Comparison of ENCODE assay signal across 23 cellular contexts in the genomic region with DNA sequence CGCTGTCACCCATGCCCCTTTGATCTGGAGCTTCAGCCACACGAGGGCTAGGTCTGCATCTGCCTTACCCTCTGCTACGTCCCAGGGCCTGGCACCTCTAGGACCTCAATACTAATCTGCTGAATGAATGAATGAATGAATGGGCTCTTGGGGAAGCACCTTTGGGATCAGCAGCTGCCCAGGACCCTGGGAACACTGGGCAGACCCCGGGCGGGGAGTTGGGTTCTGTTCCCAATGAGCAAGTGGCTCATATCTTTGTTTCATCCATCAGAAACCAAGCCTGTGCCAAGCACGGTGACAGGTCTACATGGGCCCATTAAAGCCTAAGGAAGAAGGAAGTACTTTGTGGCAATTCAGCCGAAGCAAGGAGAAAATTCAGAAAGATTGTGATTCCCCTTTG. TPM values are rescaled to one million over a fixed set of nuclear protein-coding genes. Genes with fewer than 3 reads are reported as not detected.
DNase-seq lines count a peak whose midpoint lies in the region; ATAC-seq and TF ChIP-seq lines count a peak whose summit lies in the region.
"Had no signal": no experiment of that assay in that cellular context is flagged by ENCODE, and none has a peak within 500 bp of the region (broad histone marks: within the 10 kb centered on the region; RNA-seq: fewer than 3 reads in every experiment).

No MANE protein-coding gene starts in this region.

- no peaks in the 10 kb centered on the region for H3K4me1 Mint-ChIP-seq in endodermal cell
- peaks cover 10% of the 10 kb centered on the region for H3K4me1 Mint-ChIP-seq in activated T-helper 1 cell treated with anti-CD3 and anti-CD28 coated beads, Interleukin-12 subunit alpha, Interleukin-12 subunit beta, Interleukin-2, Interleukin-4 antibody, amounts not matched to agents 30 ng/mL and 10 ng/mL and 1 ng/mL, durations not matched to agents 14 hours and 24 hours and 36 hours (ENCODE audit: low read depth)

- H3K9ac ChIP-seq in endodermal cell (ENCODE audit: extremely low read depth, low read length, poor library complexity, severe bottlenecking), result no peak overlapping the region

- H3K4me1 ChIP-seq in endodermal cell (ENCODE audit: control insufficient read depth, insufficient read depth, low read length) (no peaks in the 10 kb centered on the region), ovary (ENCODE audit: insufficient read depth) (peaks cover 21% of the 10 kb centered on the region), uterus (peaks cover 0 to 12% of the 10 kb centered on the region in 2 donors)

- no peak overlapping the region for H3K27ac ChIP-seq in endodermal cell (ENCODE audit: low read depth, low read length)
- H3K27ac ChIP-seq in ovary, result no peak overlapping the region
- no peak overlapping the region for H3K27ac ChIP-seq in uterus
- H3K27ac ChIP-seq: C4-2B, Peyer's patch had no signal

- intact Hi-C loops in left ventricle myocardium superior (cut with micrococcal nuclease) (no loop called here), Right ventricle myocardium inferior (cut with DNase I) (no loop called here), ovary (cut with DNase I) (no loop called here), uterus (cut with DNase I; ENCODE audit: low total_unique reads) (no loop called here)
- intact Hi-C loops in activated T-helper 1 cell treated with anti-CD3 and anti-CD28 coated beads, Interleukin-12 subunit alpha, Interleukin-12 subunit beta, Interleukin-2, Interleukin-4 antibody, amounts not matched to agents 30 ng/mL and 10 ng/mL and 1 ng/mL, durations not matched to agents 14 hours and 24 hours and 36 hours (cut with micrococcal nuclease), result no loop called here

- no peak overlapping the region for H3K4me3 Mint-ChIP-seq in endodermal cell
- H3K4me3 Mint-ChIP-seq in activated T-helper 1 cell treated with anti-CD3 and anti-CD28 coated beads, Interleukin-12 subunit alpha, Interleukin-12 subunit beta, Interleukin-2, Interleukin-4 antibody, amounts not matched to agents 30 ng/mL and 10 ng/mL and 1 ng/mL, durations not matched to agents 14 hours and 24 hours and 36 hours, result no peak overlapping the region
- H3K4me3 Mint-ChIP-seq: HFFc6 had no signal

- H3K4me3 ChIP-seq in endodermal cell (ENCODE audit: low read length) (no peak overlapping the region), ovary (no peak overlapping the region), uterus (no peak overlapping the region)
- H3K4me3 ChIP-seq: Peyer's patch had no signal

- no peak for TF ChIP-seq EP300 in ovary (IDR thresholded peaks at IDR 0.05)

- H3K9me3 ChIP-seq in endodermal cell (ENCODE audit: control insufficient read depth, low read length), result no peaks in the 10 kb centered on the region
- H3K9me3 ChIP-seq in ovary, result no peaks in the 10 kb centered on the region
- no peaks in the 10 kb centered on the region for H3K9me3 ChIP-seq in uterus
- H3K9me3 ChIP-seq: Peyer's patch had no signal

- WGBS in endodermal cell (ENCODE audit: insufficient coverage in 1 of 2, insufficient read length in 1 of 2), 2 experiments, result 82 to 86% methylated on average over 6 to 7 of the region's 7 CpGs
- WGBS in ovary, 3 donors, result 82 to 90% (median 87%) methylated on average over 7 of the region's 7 CpGs

- H3K36me3 Mint-ChIP-seq in endodermal cell (ENCODE audit: low read depth), result no peaks in the 10 kb centered on the region
- no peaks in the 10 kb centered on the region for H3K36me3 Mint-ChIP-seq in activated T-helper 1 cell treated with anti-CD3 and anti-CD28 coated beads, Interleukin-12 subunit alpha, Interleukin-12 subunit beta, Interleukin-2, Interleukin-4 antibody, amounts not matched to agents 30 ng/mL and 10 ng/mL and 1 ng/mL, durations not matched to agents 14 hours and 24 hours and 36 hours (ENCODE audit: low read depth)

- ATAC-seq in left ventricle myocardium superior (no peak), Right ventricle myocardium inferior (no peak), GM19324 (IDR thresholded peaks at IDR 0.05; ENCODE audit: low FRiP score, unreplicated experiment) (no peak)
- ATAC-seq: HepG2 had no signal

- no peaks in the 10 kb centered on the region for H3K9me3 Mint-ChIP-seq in endodermal cell
- H3K9me3 Mint-ChIP-seq in activated T-helper 1 cell treated with anti-CD3 and anti-CD28 coated beads, Interleukin-12 subunit alpha, Interleukin-12 subunit beta, Interleukin-2, Interleukin-4 antibody, amounts not matched to agents 30 ng/mL and 10 ng/mL and 1 ng/mL, durations not matched to agents 14 hours and 24 hours and 36 hours, result no peaks in the 10 kb centered on the region
- H3K9me3 Mint-ChIP-seq: HFFc6 had no signal

- H3K27me3 ChIP-seq in endodermal cell (ENCODE audit: control insufficient read depth, insufficient read depth, low read length, poor library complexity, severe bottlenecking), result no peaks in the 10 kb centered on the region
- H3K27me3 ChIP-seq in ovary, result no peaks in the 10 kb centered on the region
- H3K27me3 ChIP-seq in uterus, result no peaks in the 10 kb centered on the region
- H3K27me3 ChIP-seq: Peyer's patch had no signal

- TF ChIP-seq POLR2A in ovary (IDR thresholded peaks at IDR 0.05) (no peak), uterus (IDR thresholded peaks at IDR 0.05) (no peak)

- peak; percentile 3 for DNase-seq in left ventricle myocardium superior
- DNase-seq in Right ventricle myocardium inferior (ENCODE audit: missing footprints), result no peak
- DNase-seq in endodermal cell, result peak; percentile 32
- peak in 4 of 5 donors; percentile 7 to 25 (median 14) for DNase-seq in ovary
- DNase-seq in uterus, result peak; percentile 11 to 14
- DNase-seq in activated T-helper 1 cell treated with anti-CD3 and anti-CD28 coated beads, Interleukin-12 subunit alpha, Interleukin-12 subunit beta, Interleukin-2, Interleukin-4 antibody, amounts not matched to agents 30 ng/mL and 10 ng/mL and 1 ng/mL, durations not matched to agents 14 hours and 24 hours and 36 hours (ENCODE audit: low spot score), result no peak
- DNase-seq in NCI-H128 (lab: John Stamatoyannopoulos, UW; ENCODE audit: unreplicated experiment), result no peak
- DNase-seq: DMS 273 treated with DMSO at 0.1 percent for 48 hours; DND-41; H7; HFFc6; KBM-7; NCI-H1105; NCI-H1694; NCI-H2081 treated with DMSO at 0.1 percent for 48 hours; NCI-H510A; NCI-H748 treated with DMSO at 0.1 percent for 48 hours; NK-92 treated with Interleukin-12 subunit alpha and Interleukin-12 subunit beta, amount 100 ng/mL, for 24 hours; SHP77 treated with DMSO at 0.1 percent for 48 hours had no signal

- no peak overlapping the region for H3K27ac Mint-ChIP-seq in endodermal cell
- no peak overlapping the region for H3K27ac Mint-ChIP-seq in activated T-helper 1 cell treated with anti-CD3 and anti-CD28 coated beads, Interleukin-12 subunit alpha, Interleukin-12 subunit beta, Interleukin-2, Interleukin-4 antibody, amounts not matched to agents 30 ng/mL and 10 ng/mL and 1 ng/mL, durations not matched to agents 14 hours and 24 hours and 36 hours
- H3K27ac Mint-ChIP-seq: HFFc6 had no signal

- H3K27me3 Mint-ChIP-seq in endodermal cell (ENCODE audit: insufficient read depth), result peaks cover 1% of the 10 kb centered on the region
- peaks cover 12% of the 10 kb centered on the region for H3K27me3 Mint-ChIP-seq in activated T-helper 1 cell treated with anti-CD3 and anti-CD28 coated beads, Interleukin-12 subunit alpha, Interleukin-12 subunit beta, Interleukin-2, Interleukin-4 antibody, amounts not matched to agents 30 ng/mL and 10 ng/mL and 1 ng/mL, durations not matched to agents 14 hours and 24 hours and 36 hours (ENCODE audit: insufficient read depth)

- H3K36me3 ChIP-seq in endodermal cell (ENCODE audit: control insufficient read depth, insufficient read depth, low read length), result no peaks in the 10 kb centered on the region
- H3K36me3 ChIP-seq in ovary, result no peaks in the 10 kb centered on the region
- no peaks in the 10 kb centered on the region for H3K36me3 ChIP-seq in uterus
- H3K36me3 ChIP-seq: Peyer's patch had no signal

- TF ChIP-seq CTCF in endodermal cell (conservative IDR thresholded peaks at IDR 0.05) (no peak), ovary (IDR thresholded peaks at IDR 0.05) (no peak), uterus (IDR thresholded peaks at IDR 0.05) (no peak)

RNA-seq across cellular contexts. Expression of a gene that starts 41.5 kb away (rescaled TPM):
- total RNA-seq in left ventricle myocardium superior, result 0.55 TPM
- 1.5 TPM for total RNA-seq in Right ventricle myocardium inferior
- total RNA-seq in endodermal cell, result under 1 TPM; 0.42 to 0.95 TPM
- 2.8 TPM for polyA plus RNA-seq in endodermal cell (2013, experiment 1 of 2)
- 3.2 TPM for polyA plus RNA-seq in endodermal cell (2013, experiment 2 of 2)
- 1 to 10 TPM in 4 of 7 donors, under 1 TPM in 3; 0.35 to 4.5 (median 2.0) TPM for total RNA-seq in ovary
- 1 to 10 TPM in 1 of 2 donors, under 1 TPM in 1; 0.33 to 4.2 TPM for polyA plus RNA-seq in ovary
- total RNA-seq in uterus, result 10 to 100 TPM in 2 of 4 donors, 1 to 10 TPM in 2; 4.7 to 44.2 (median 22.9) TPM
- total RNA-seq in activated T-helper 1 cell treated with anti-CD3 and anti-CD28 coated beads, Interleukin-12 subunit alpha, Interleukin-12 subunit beta, Interleukin-2, Interleukin-4 antibody, amounts not matched to agents 30 ng/mL and 10 ng/mL and 1 ng/mL, durations not matched to agents 14 hours and 24 hours and 36 hours, result not detected in 2 replicates
- total RNA-seq: HepG2, HFFc6 had no signal
- polyA plus RNA-seq: HepG2 had no signal

Comparison
In these comparisons a context has a peak if more than half of its experiments do, and no peak if none do; other contexts are left out.
1. DNase-seq: peak in left ventricle myocardium superior (single experiment), endodermal cell (single experiment), ovary (4 of 5) and uterus (2 of 2); none in Right ventricle myocardium inferior (single experiment), activated T-helper 1 cell treated with anti-CD3 and anti-CD28 coated beads, Interleukin-12 subunit alpha, Interleukin-12 subunit beta, Interleukin-2, Interleukin-4 antibody, amounts not matched to agents 30 ng/mL and 10 ng/mL and 1 ng/mL, durations not matched to agents 14 hours and 24 hours and 36 hours (single experiment) and NCI-H128 (single experiment).